18 cellular contexts compared by ENCODE assay signal in genomic region chrX:12013220-12013619, GRCh38.
DNase-seq lines count a peak whose midpoint lies in the region; ATAC-seq, FAIRE-seq and TF ChIP-seq lines count a peak whose summit lies in the region.
"Had no signal": no experiment of that assay in that cellular context is flagged by ENCODE, and none has a peak within 500 bp of the region (broad histone marks: within the 10 kb centered on the region; RNA-seq: fewer than 3 reads in every experiment).

No MANE protein-coding gene starts in this region.

- H3K27me3 ChIP-seq in breast epithelium (peaks cover 0 to 4% of the 10 kb centered on the region in 2 donors), PC-9 (ENCODE audit: insufficient read depth, low read depth) (no peaks in the 10 kb centered on the region)
- H3K27me3 ChIP-seq: upper lobe of right lung had no signal

- peaks cover 23% of the 10 kb centered on the region for H3K4me1 Mint-ChIP-seq in MCF 10A (ENCODE audit: insufficient read depth, unreplicated experiment)
- H3K4me1 Mint-ChIP-seq: activated B cell treated with CpG ODN at 0.5 μM for 24 hours, H9 had no signal

- no peaks in the 10 kb centered on the region for H3K27me3 Mint-ChIP-seq in MCF 10A (ENCODE audit: insufficient read depth, unreplicated experiment)
- H3K27me3 Mint-ChIP-seq: activated B cell treated with CpG ODN at 0.5 μM for 24 hours had no signal

- TF ChIP-seq POLR2A in breast epithelium (IDR thresholded peaks at IDR 0.05) = no peak

- no peak overlapping the region for H3K27ac Mint-ChIP-seq in MCF 10A (ENCODE audit: low read depth, unreplicated experiment)
- H3K27ac Mint-ChIP-seq: activated B cell treated with CpG ODN at 0.5 μM for 24 hours, H9 had no signal

- H3K9me3 ChIP-seq in breast epithelium = no peaks in the 10 kb centered on the region
- no peaks in the 10 kb centered on the region for H3K9me3 ChIP-seq in PC-9 (ENCODE audit: insufficient read depth, low read depth)
- H3K9me3 ChIP-seq: upper lobe of right lung had no signal

- no peak for FAIRE-seq in urothelium cell line (lab: Jason Lieb, UNC)
- FAIRE-seq: A204.1 had no signal

- H3K4me3 ChIP-seq in breast epithelium (no peak overlapping the region), PC-9 (no peak overlapping the region)
- H3K4me3 ChIP-seq: lung, upper lobe of right lung had no signal

- POLR2A ChIA-PET in MCF 10A (lab: Yijun Ruan, JAX) = interaction anchor here (1.3 kb wide), 1 partner anchor 42 kb away, joined by 3 read pairs; no protein-coding TSS in a partner anchor
- POLR2A ChIA-PET in PC-9 (lab: Charles Lee; ENCODE audit: unreplicated experiment) = no interaction called here

- no peaks in the 10 kb centered on the region for H3K9me2 ChIP-seq in PC-9 (ENCODE audit: insufficient read depth)

- TF ChIP-seq CTCF in MCF 10A (IDR thresholded peaks at IDR 0.05; ENCODE audit: unreplicated experiment) = no peak
- no peak for TF ChIP-seq CTCF in breast epithelium (IDR thresholded peaks at IDR 0.05)
- no peak for TF ChIP-seq CTCF in PC-9 (conservative IDR thresholded peaks at IDR 0.05)

- H3K27ac ChIP-seq in breast epithelium (no peak overlapping the region), PC-9 (peak overlapping the region; percentile 23), epithelial cell of prostate (peak overlapping the region; percentile 27)
- H3K27ac ChIP-seq: upper lobe of right lung had no signal

- H3K36me3 Mint-ChIP-seq in MCF 10A (ENCODE audit: insufficient read depth, unreplicated experiment) = no peaks in the 10 kb centered on the region

- H3F3A ChIP-seq in PC-9 (ENCODE audit: insufficient read depth, low read depth) = 0 out of 2 replicates have a peak, but pooled peaks cover 4% of the 10 kb centered on the region

- BruUV-seq in MCF 10A (replicated peaks; lab: Mats Ljungman, UMichigan) = no TSS peak
- BruUV-seq in PC-9 (replicated peaks; lab: Mats Ljungman, UMichigan) = no TSS peak

- peak; percentile 66 for DNase-seq in MCF 10A (ENCODE audit: unreplicated experiment)
- no peak for DNase-seq in breast epithelium (ENCODE audit: low spot score in 2 of 2)
- DNase-seq in PC-9 = peak; percentile 8 to 43
- DNase-seq in epithelial cell of prostate (ENCODE audit: low read depth, low spot score) = no peak
- peak; percentile 12 for DNase-seq in urothelium cell line (ENCODE audit: low spot score)
- DNase-seq in UCSD-AML1 (lab: John Stamatoyannopoulos, UW; ENCODE audit: unreplicated experiment) = no peak
- DNase-seq: activated B cell treated with CpG ODN at 0.5 μM for 24 hours; activated T-cell treated with anti-CD3 and anti-CD28 coated beads for 4 hours; amniotic stem cell; DMS79 treated with DMSO at 0.1 percent for 48 hours; H9; NCI-H774; stimulated activated CD8-positive, alpha-beta memory T cell treated with anti-CD3 and anti-CD28 coated beads, Interleukin-4, amount 100 ng/mL, for 48 hours; upper lobe of right lung had no signal

- H3K36me3 ChIP-seq in breast epithelium = no peaks in the 10 kb centered on the region
- no peaks in the 10 kb centered on the region for H3K36me3 ChIP-seq in PC-9 (ENCODE audit: low read depth)
- H3K36me3 ChIP-seq: upper lobe of right lung had no signal

- H2AFZ ChIP-seq in PC-9 = no peak overlapping the region

- ATAC-seq in GM19397 (IDR thresholded peaks at IDR 0.05; ENCODE audit: unreplicated experiment) (no peak), GM19324 (IDR thresholded peaks at IDR 0.05; ENCODE audit: low FRiP score, unreplicated experiment) (no peak)
- ATAC-seq: upper lobe of right lung had no signal

- no peak overlapping the region for H3K4me3 Mint-ChIP-seq in MCF 10A (ENCODE audit: unreplicated experiment)
- H3K4me3 Mint-ChIP-seq: activated B cell treated with CpG ODN at 0.5 μM for 24 hours, H9 had no signal

- H3K9me3 Mint-ChIP-seq in MCF 10A (ENCODE audit: unreplicated experiment) = no peaks in the 10 kb centered on the region
- H3K9me3 Mint-ChIP-seq: activated B cell treated with CpG ODN at 0.5 μM for 24 hours had no signal

- H3K4me1 ChIP-seq in breast epithelium (no peaks in the 10 kb centered on the region), PC-9 (replicated peaks; ENCODE audit: insufficient read depth) (peaks cover under 1% of the 10 kb centered on the region; the same call in 1 of the 2 replicates)
- H3K4me1 ChIP-seq: upper lobe of right lung had no signal

- H4K20me1 ChIP-seq in PC-9 (ENCODE audit: insufficient read depth) = no peaks in the 10 kb centered on the region

- CTCF ChIA-PET in MCF 10A (lab: Yijun Ruan, JAX) (interaction anchor here (0.6 kb wide), 1 partner anchor 488 kb away, joined by 3 read pairs; no protein-coding TSS in a partner anchor), PC-9 (lab: Charles Lee) (no interaction called here)

- no peaks in the 10 kb centered on the region for H3K79me2 ChIP-seq in PC-9 (ENCODE audit: low read depth)

- 0 out of 2 replicates have a peak overlapping the region, but pooled peaks have one; percentile 25 for H3K4me2 ChIP-seq in PC-9

- intact Hi-C loops in MCF 10A (cut with micrococcal nuclease) (no loop called here), breast epithelium (cut with DNase I; ENCODE audit: low total_unique reads) (no loop called here), PC-9 (cut with micrococcal nuclease; ENCODE audit: unreplicated experiment) (loop anchor here (2.0 kb wide), 1 partner anchor 44 kb away; no protein-coding TSS in a partner anchor)

Comparison
In these comparisons a context has a peak if more than half of its experiments do, and no peak if none do; other contexts are left out.
1. DNase-seq: peak in MCF 10A (single experiment), PC-9 (2 of 2) and urothelium cell line (single experiment); none in breast epithelium (0 of 2), epithelial cell of prostate (single experiment) and UCSD-AML1 (single experiment).
2. H3K27ac ChIP-seq: peak in PC-9 (single experiment) and epithelial cell of prostate (single experiment); none in breast epithelium (0 of 2).